ENCODE assay signal across 8 cellular contexts in the genomic region with DNA sequence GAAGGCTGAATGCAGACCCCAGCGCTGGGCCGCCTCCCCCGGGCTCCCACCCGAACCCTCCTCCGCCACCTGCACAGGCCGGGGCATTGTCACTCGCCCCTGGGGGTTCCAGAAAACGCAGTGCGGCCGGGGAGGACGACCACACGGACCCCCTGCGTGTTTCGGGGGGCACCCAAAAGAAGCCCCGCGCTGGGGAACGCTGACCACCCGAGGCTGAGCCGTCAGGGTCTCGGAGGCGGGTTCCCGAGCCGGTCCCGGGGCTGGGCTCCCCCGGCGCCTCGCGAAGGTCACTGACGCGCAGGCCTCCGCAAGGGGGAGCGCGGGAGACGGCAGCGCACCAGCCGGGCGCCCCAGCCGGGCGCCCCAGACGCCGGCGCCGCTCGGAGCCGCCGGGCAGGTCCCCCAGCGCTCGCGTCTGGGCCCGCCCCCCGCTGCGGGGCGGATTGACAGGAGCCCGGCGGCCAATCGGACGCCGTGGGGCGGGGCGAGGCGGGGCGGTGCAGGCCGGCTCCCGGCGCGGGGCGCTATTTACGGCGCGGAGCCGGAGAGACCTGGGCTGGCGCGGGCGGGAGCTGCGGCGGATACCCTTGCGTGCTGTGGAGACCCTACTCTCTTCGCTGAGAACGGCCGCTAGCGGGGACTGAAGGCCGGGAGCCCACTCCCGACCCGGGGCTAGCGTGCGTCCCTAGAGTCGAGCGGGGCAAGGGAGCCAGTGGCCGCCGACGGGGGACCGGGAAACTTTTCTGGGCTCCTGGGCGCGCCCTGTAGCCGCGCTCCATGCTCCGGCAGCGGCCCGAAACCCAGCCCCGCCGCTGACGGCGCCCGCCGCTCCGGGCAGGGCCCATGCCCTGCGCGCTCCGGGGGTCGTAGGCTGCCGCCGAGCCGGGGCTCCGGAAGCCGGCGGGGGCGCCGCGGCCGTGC. TPM values are rescaled to one million over a fixed set of nuclear protein-coding genes. Genes with fewer than 3 reads are reported as not detected.
DNase-seq lines count a peak whose midpoint lies in the region; ATAC-seq and TF ChIP-seq lines count a peak whose summit lies in the region.

A gene with protein sequence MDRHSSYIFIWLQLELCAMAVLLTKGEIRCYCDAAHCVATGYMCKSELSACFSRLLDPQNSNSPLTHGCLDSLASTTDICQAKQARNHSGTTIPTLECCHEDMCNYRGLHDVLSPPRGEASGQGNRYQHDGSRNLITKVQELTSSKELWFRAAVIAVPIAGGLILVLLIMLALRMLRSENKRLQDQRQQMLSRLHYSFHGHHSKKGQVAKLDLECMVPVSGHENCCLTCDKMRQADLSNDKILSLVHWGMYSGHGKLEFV (plus strand): TSS at position 554 of the 921 bp plus-strand sequence. CDS start 377 bp downstream, outside the sequence.

- no peaks in the 10 kb centered on the region for H3K36me3 ChIP-seq in prostate gland

- peak within 1 kb of the TSS; percentile 33 to 50 for H3K27ac ChIP-seq in prostate gland

- H3K4me1 ChIP-seq in prostate gland (replicated peaks) = no peaks in the 10 kb centered on the region

- POLR2A ChIA-PET in T-cell (lab: Charles Lee) = no interaction called here

- ATAC-seq in HG02588 (IDR thresholded peaks at IDR 0.05; ENCODE audit: unreplicated experiment) (peak; percentile 98), T-cell (replicated peaks in 1 of 4) (peak; percentile 96 to 98 (median 97)), left ventricle myocardium superior (peak; percentile 97)

- peak; percentile 89 for DNase-seq in NCI-H1048 (lab: John Stamatoyannopoulos, UW)
- DNase-seq in T-cell = peak; percentile 71 to 92 (median 86)
- peak; percentile 84 for DNase-seq in amniotic epithelial cell (ENCODE audit: low read depth)
- peak; percentile 97 for DNase-seq in left ventricle myocardium superior
- DNase-seq in prostate gland (ENCODE audit: low spot score) = peak; percentile 93
- peak; percentile 93 for DNase-seq in ureter (ENCODE audit: low spot score)

- no peaks in the 10 kb centered on the region for H3K9me3 Mint-ChIP-seq in T-cell

- H3K36me3 Mint-ChIP-seq in T-cell = no peaks in the 10 kb centered on the region

- peak within 1 kb of the TSS; percentile 57 to 81 for H3K4me3 ChIP-seq in prostate gland

- intact Hi-C loops in left ventricle myocardium superior (cut with micrococcal nuclease) (loop anchor here (5.0 kb wide), 1 partner anchor 310 kb away; no protein-coding TSS in a partner anchor), prostate gland (cut with DNase I) (loop anchor here (5.0 to 10.0 kb wide), 3 partner anchors 128 to 625 kb away; no protein-coding TSS in a partner anchor)

- no peaks in the 10 kb centered on the region for H3K9me3 ChIP-seq in prostate gland

- CTCF ChIA-PET in T-cell (lab: Charles Lee) = interaction anchor here (0.6 to 1.2 kb wide), 3 partner anchors 10 to 426 kb away, joined by 3 to 6 read pairs (median 5); no protein-coding TSS in a partner anchor

- no peaks in the 10 kb centered on the region for H3K27me3 ChIP-seq in prostate gland (replicated peaks; ENCODE audit: insufficient read depth)

- TF ChIP-seq CTCF in GM12874 (IDR thresholded peaks at IDR 0.05; ENCODE audit: insufficient read depth, low read depth, low read length) (peak; percentile 73), prostate gland (IDR thresholded peaks at IDR 0.05) (peak; percentile 56 to 90 (median 65))

- peaks cover 52 to 67% of the 10 kb centered on the region in 2 donors for H3K27me3 Mint-ChIP-seq in T-cell

- H3K4me1 Mint-ChIP-seq in T-cell = peaks cover 27 to 28% (median 27%) of the 10 kb centered on the region in 3 donors

- peak; percentile 97 for TF ChIP-seq POLR2A in prostate gland (IDR thresholded peaks at IDR 0.05)

- WGBS in prostate gland = under 1% methylated on average over 78 of the region's 120 CpGs

- H3K27ac Mint-ChIP-seq in T-cell = peak within 1 kb of the TSS in 1 of 2 donors; percentile 49

- peak within 1 kb of the TSS; percentile 77 to 83 (median 78) for H3K4me3 Mint-ChIP-seq in T-cell

RNA-seq across cellular contexts. Expression of the gene that starts here (rescaled TPM):
- total RNA-seq in T-cell (1 to 10 TPM in 2 of 5 donors, under 1 TPM in 3; 0.16 to 2.3 (median 0.41) TPM), left ventricle myocardium superior (12.5 TPM), prostate gland (10 to 100 TPM in 1 of 2 donors, 1 to 10 TPM in 1; 3.1 to 58.9 TPM), ureter (54.8 TPM)

Comparison
In these comparisons a context has a peak if more than half of its experiments do, and no peak if none do; other contexts are left out.
1. Peak in every context shown above with its lines: DNase-seq, ATAC-seq, H3K4me3 ChIP-seq and H3K27ac ChIP-seq.